8 cellular contexts compared by ENCODE assay signal in genomic region chr4:173370477-173371291, GRCh38.
A peak's percentile ranks its signal among the peaks of the same experiment; 100 is the strongest.
DNase-seq lines count a peak whose midpoint lies in the region; ATAC-seq and TF ChIP-seq lines count a peak whose summit lies in the region.

SAP30 (plus strand) TSS chr4:173370954; CDS start chr4:173371183, 229 bp downstream.

- TF ChIP-seq CTCF in AG09309 (IDR thresholded peaks at IDR 0.05; ENCODE audit: control insufficient read depth, insufficient read depth, low read depth, low read length, missing control alignments), result no peak

- peak within 1 kb of the TSS; percentile 99 for H3K4me3 Mint-ChIP-seq in central memory CD8-positive, alpha-beta T cell

- H3K27me3 Mint-ChIP-seq in central memory CD8-positive, alpha-beta T cell, result no peaks in the 10 kb centered on the region

- H3K36me3 Mint-ChIP-seq in central memory CD8-positive, alpha-beta T cell (ENCODE audit: insufficient read depth), result peaks cover 18% of the 10 kb centered on the region

- no peaks in the 10 kb centered on the region for H3K9me3 Mint-ChIP-seq in central memory CD8-positive, alpha-beta T cell

- peak within 1 kb of the TSS; percentile 98 for H3K27ac Mint-ChIP-seq in central memory CD8-positive, alpha-beta T cell (ENCODE audit: low read depth)

- peaks cover 26% of the 10 kb centered on the region for H3K4me1 Mint-ChIP-seq in central memory CD8-positive, alpha-beta T cell

- H3K4me3 ChIP-seq in AG09309 (ENCODE audit: control insufficient read depth, low read depth, low read length), result peak within 1 kb of the TSS; percentile 87

- peak; percentile 75 for ATAC-seq in GM19025 (IDR thresholded peaks at IDR 0.05; ENCODE audit: low read depth, unreplicated experiment)
- peak; percentile 67 for ATAC-seq in HG03342 (IDR thresholded peaks at IDR 0.05; ENCODE audit: unreplicated experiment)
- ATAC-seq in central memory CD8-positive, alpha-beta T cell (replicated peaks; ENCODE audit: extremely low read depth, poor library complexity, severe bottlenecking), result peak; percentile 85

- DNase-seq in AG09309 (ENCODE audit: low read depth) (peak; percentile 93), NCI-H446 (lab: John Stamatoyannopoulos, UW) (peak; percentile 93 to 97), iris pigment epithelial cell (ENCODE audit: low read depth) (peak; percentile 99)
- peak; percentile 96 for DNase-seq in activated CD4-positive, CD25-positive, alpha-beta regulatory T cell treated with anti-CD3 and anti-CD28 coated beads, Interleukin-2, amount 50 U/mL, for 16 hours (ENCODE audit: low read depth, low spot score)
- DNase-seq in central memory CD8-positive, alpha-beta T cell (ENCODE audit: low spot score in 2 of 2), result peak; percentile 85 to 91
- peak; percentile 93 to 94 for DNase-seq in stimulated activated CD4-positive, alpha-beta T cell treated with anti-CD3 and anti-CD28 coated beads, Interleukin-12 subunit alpha, Interleukin-12 subunit beta, amount 100 ng/mL, for 24 hours (ENCODE audit: low read depth in 2 of 2)

Comparison
In these comparisons a context has a peak if more than half of its experiments do, and no peak if none do; other contexts are left out.
1. Peak in every context shown above with its lines: DNase-seq, ATAC-seq and H3K4me3 ChIP-seq.